ENCODE assay signal across 20 cellular contexts in genomic region chr5:116674881-116675627, GRCh38.
"Had no signal": no experiment of that assay in that cellular context is flagged by ENCODE, and none has a peak within 500 bp of the region (broad histone marks: within the 10 kb centered on the region; RNA-seq: fewer than 3 reads in every experiment).

No MANE protein-coding gene starts in this region.

- H3K27ac Mint-ChIP-seq: activated naive CD4-positive, alpha-beta T cell treated with anti-CD3 and anti-CD28 coated beads for 36 hours; activated naive CD8-positive, alpha-beta T cell treated with anti-CD3 and anti-CD28 coated beads, Interleukin-2, amount 50 U/mL, for 24 hours; activated T-helper 17 cell treated with anti-CD3 and anti-CD28 coated beads, Interleukin-2, amount 50 U/mL, for 72 hours; immature natural killer cell; natural killer cell treated with Interleukin-12 subunit alpha and Interleukin-12 subunit beta and Interleukin-15 and Interleukin-18, amount 100 ng/mL, for 72 hours had no signal

- H3K36me3 Mint-ChIP-seq: immature natural killer cell; natural killer cell treated with Interleukin-12 subunit alpha and Interleukin-12 subunit beta and Interleukin-15 and Interleukin-18, amount 100 ng/mL, for 72 hours had no signal

- H3K9me3 Mint-ChIP-seq: activated naive CD4-positive, alpha-beta T cell treated with anti-CD3 and anti-CD28 coated beads for 36 hours; activated naive CD8-positive, alpha-beta T cell treated with anti-CD3 and anti-CD28 coated beads, Interleukin-2, amount 50 U/mL, for 24 hours; activated T-helper 17 cell treated with anti-CD3 and anti-CD28 coated beads, Interleukin-2, amount 50 U/mL, for 72 hours had no signal

- H3K4me1 Mint-ChIP-seq: activated naive CD8-positive, alpha-beta T cell treated with anti-CD3 and anti-CD28 coated beads, Interleukin-2, amount 50 U/mL, for 24 hours; activated T-helper 17 cell treated with anti-CD3 and anti-CD28 coated beads, Interleukin-2, amount 50 U/mL, for 72 hours; immature natural killer cell had no signal

- H3K27ac ChIP-seq: ascending aorta, foreskin keratinocyte, prostate gland, upper lobe of right lung had no signal

- H3K27me3 ChIP-seq: ascending aorta, upper lobe of right lung had no signal

- H3K27me3 Mint-ChIP-seq: natural killer cell treated with Interleukin-12 subunit alpha and Interleukin-12 subunit beta and Interleukin-15 and Interleukin-18, amount 100 ng/mL, for 72 hours had no signal

- ATAC-seq: activated naive CD8-positive, alpha-beta T cell treated with anti-CD3 and anti-CD28 coated beads, Interleukin-2, amount 50 U/mL, for 24 hours; activated T-helper 17 cell treated with anti-CD3 and anti-CD28 coated beads, Interleukin-2, amount 50 U/mL, for 72 hours; foreskin keratinocyte; natural killer cell treated with Interleukin-12 subunit alpha and Interleukin-12 subunit beta and Interleukin-15 and Interleukin-18, amount 100 ng/mL, for 72 hours; right cardiac atrium; stimulated activated naive CD8-positive, alpha-beta T cell treated with anti-CD3 and anti-CD28 coated beads, Interleukin-15, Interleukin-2, amounts not matched to agents 100 U/mL and 50 U/mL, for 24 hours; upper lobe of right lung had no signal

- H3K4me3 Mint-ChIP-seq: activated naive CD4-positive, alpha-beta T cell treated with anti-CD3 and anti-CD28 coated beads for 36 hours; activated naive CD8-positive, alpha-beta T cell treated with anti-CD3 and anti-CD28 coated beads, Interleukin-2, amount 50 U/mL, for 24 hours; activated T-helper 17 cell treated with anti-CD3 and anti-CD28 coated beads, Interleukin-2, amount 50 U/mL, for 72 hours; immature natural killer cell; natural killer cell treated with Interleukin-12 subunit alpha and Interleukin-12 subunit beta and Interleukin-15 and Interleukin-18, amount 100 ng/mL, for 72 hours had no signal

- H3K9me3 ChIP-seq: ascending aorta, prostate gland, upper lobe of right lung had no signal

- H3K4me1 ChIP-seq: ascending aorta, foreskin keratinocyte, prostate gland had no signal

- H3K36me3 ChIP-seq: ascending aorta, prostate gland, upper lobe of right lung had no signal

- H3K4me3 ChIP-seq: ascending aorta, prostate gland, upper lobe of right lung had no signal

- DNase-seq: activated CD4-positive, alpha-beta T cell treated with anti-CD3 and anti-CD28 coated beads, Interleukin-2, amount 50 U/mL, for 4 hours; activated CD4-positive, CD25-positive, alpha-beta regulatory T cell treated with anti-CD3 and anti-CD28 coated beads, Interleukin-2, amount 50 U/mL, for 72 hours; activated naive CD4-positive, alpha-beta T cell treated with anti-CD3 and anti-CD28 coated beads for 36 hours; activated naive CD8-positive, alpha-beta T cell treated with anti-CD3 and anti-CD28 coated beads, Interleukin-2, amount 50 U/mL, for 24 hours; activated T-cell treated with anti-CD3 and anti-CD28 coated beads for 4 hours; cortex of kidney; effector CD8-positive, alpha-beta T cell; foreskin keratinocyte; immature natural killer cell; mesendoderm; right cardiac atrium; small intestine; stimulated activated CD4-positive, alpha-beta T cell treated with anti-CD3 and anti-CD28 coated beads, Interleukin-4, amount 100 ng/mL, for 4 hours; stimulated activated CD8-positive, alpha-beta memory T cell treated with anti-CD3 and anti-CD28 coated beads, Interleukin-4, amount 100 ng/mL, for 48 hours; stimulated activated naive CD8-positive, alpha-beta T cell treated with anti-CD3 and anti-CD28 coated beads, Interleukin-15, Interleukin-2, amounts not matched to agents 100 U/mL and 50 U/mL, for 24 hours; upper lobe of right lung had no signal
